ENCODE assay signal across 8 cellular contexts in genomic region chr1:23979387-23980005, GRCh38. TPM values are rescaled to one million over a fixed set of nuclear protein-coding genes. Genes with fewer than 3 reads are reported as not detected.
A peak's percentile ranks its signal among the peaks of the same experiment; 100 is the strongest.
DNase-seq lines count a peak whose midpoint lies in the region; ATAC-seq and TF ChIP-seq lines count a peak whose summit lies in the region.

No MANE protein-coding gene starts in this region.

- no peaks in the 10 kb centered on the region for H3K27me3 Mint-ChIP-seq in IgD-negative memory B cell
- H3K27me3 Mint-ChIP-seq in central memory CD8-positive, alpha-beta T cell = no peaks in the 10 kb centered on the region

- H3K9ac ChIP-seq in mucosa of stomach (ENCODE audit: low read length) = peak overlapping the region; percentile 97

- peaks cover 2% of the 10 kb centered on the region for H3K36me3 Mint-ChIP-seq in IgD-negative memory B cell
- H3K36me3 Mint-ChIP-seq in central memory CD8-positive, alpha-beta T cell (ENCODE audit: insufficient read depth) = peaks cover 25% of the 10 kb centered on the region

- peaks cover 34% of the 10 kb centered on the region for H3K4me1 ChIP-seq in mucosa of stomach (ENCODE audit: control insufficient read depth, insufficient read depth, low read length)

- POLR2A ChIA-PET in BJ (lab: Charles Lee) = interaction anchor here (1.0 to 2.0 kb wide), 2 partner anchors 13 to 43 kb away, joined by 3 to 7 read pairs; no protein-coding TSS in a partner anchor

- H3K4me3 ChIP-seq in BJ (ENCODE audit: low read depth, low read length) = peak overlapping the region; percentile 96
- peak overlapping the region; percentile 57 for H3K4me3 ChIP-seq in mucosa of stomach (ENCODE audit: low read length)

- no peak for TF ChIP-seq CTCF in BJ (IDR thresholded peaks at IDR 0.05; ENCODE audit: insufficient read depth, low read depth, low read length)

- intact Hi-C loops in posterior vena cava (cut with DNase I) = loop anchor here (5.0 to 10.0 kb wide), 3 partner anchors 43 to 1075 kb away; no protein-coding TSS in a partner anchor

- H3K27ac Mint-ChIP-seq in IgD-negative memory B cell = peak overlapping the region; percentile 89 to 99 (median 96)
- H3K27ac Mint-ChIP-seq in central memory CD8-positive, alpha-beta T cell (ENCODE audit: low read depth) = peak overlapping the region; percentile 95

- no peak for DNase-seq in BJ (ENCODE audit: low read depth)
- DNase-seq in central memory CD8-positive, alpha-beta T cell (ENCODE audit: low spot score in 2 of 2) = no peak
- DNase-seq in posterior vena cava (ENCODE audit: low spot score) = no peak
- no peak for DNase-seq in SHP77 treated with DMSO at 0.1 percent for 48 hours (lab: John Stamatoyannopoulos, UW)
- no peak for DNase-seq in DMS114 treated with DMSO at 0.1 percent for 48 hours (lab: John Stamatoyannopoulos, UW; ENCODE audit: unreplicated experiment)

- H3K27me3 ChIP-seq in BJ (ENCODE audit: control insufficient read depth, insufficient read depth, low read length) (no peaks in the 10 kb centered on the region), mucosa of stomach (ENCODE audit: control insufficient read depth, insufficient read depth, low read length) (no peaks in the 10 kb centered on the region)

- CTCF ChIA-PET in BJ (lab: Yijun Ruan, JAX) = interaction anchor here (0.7 to 1.0 kb wide), 3 partner anchors 11 to 28 kb away, joined by 3 read pairs; no protein-coding TSS in a partner anchor

- no peaks in the 10 kb centered on the region for H3K9me3 Mint-ChIP-seq in IgD-negative memory B cell
- H3K9me3 Mint-ChIP-seq in central memory CD8-positive, alpha-beta T cell = no peaks in the 10 kb centered on the region

- H3K4me1 Mint-ChIP-seq in IgD-negative memory B cell = peaks cover 41 to 53% (median 43%) of the 10 kb centered on the region in 3 donors
- peaks cover 53% of the 10 kb centered on the region for H3K4me1 Mint-ChIP-seq in central memory CD8-positive, alpha-beta T cell

- H3K4me3 Mint-ChIP-seq in IgD-negative memory B cell = peak overlapping the region; percentile 86 to 99 (median 92)
- H3K4me3 Mint-ChIP-seq in central memory CD8-positive, alpha-beta T cell = peak overlapping the region; percentile 91

- H3K9me3 ChIP-seq in mucosa of stomach (ENCODE audit: control insufficient read depth, low read length) = no peaks in the 10 kb centered on the region

- ATAC-seq in central memory CD8-positive, alpha-beta T cell (replicated peaks; ENCODE audit: extremely low read depth, poor library complexity, severe bottlenecking) = no peak
- no peak for ATAC-seq in HG03342 (IDR thresholded peaks at IDR 0.05; ENCODE audit: unreplicated experiment)

- H3K36me3 ChIP-seq in BJ (ENCODE audit: control insufficient read depth, insufficient read depth, low read length) = no peaks in the 10 kb centered on the region
- no peaks in the 10 kb centered on the region for H3K36me3 ChIP-seq in mucosa of stomach (ENCODE audit: control insufficient read depth, insufficient read depth, low read length)

RNA-seq across cellular contexts. Expression of gene SRSF10, which starts 0.6 kb away (rescaled TPM):
- polyA plus RNA-seq in BJ (2011; rRNA removed) (55.1 and 97.8 TPM in 2 replicates), IgD-negative memory B cell (116 TPM)
- 47.1 and 57.8 TPM in 2 replicates for polyA minus RNA-seq in BJ (2011; rRNA and poly(A)+ RNA removed)
- total RNA-seq in posterior vena cava = 10 to 100 TPM; 74.1 to 77.4 TPM

RNA-seq across cellular contexts. Expression of gene PNRC2, which starts 19.9 kb away (rescaled TPM):
- polyA plus RNA-seq in BJ (2011; rRNA removed) (30.0 and 51.1 TPM in 2 replicates), IgD-negative memory B cell (143 TPM)
- 22.0 and 27.6 TPM in 2 replicates for polyA minus RNA-seq in BJ (2011; rRNA and poly(A)+ RNA removed)
- total RNA-seq in posterior vena cava = 100 to 1,000 TPM in 1 of 2 donors, 10 to 100 TPM in 1; 85.6 to 104 TPM
